In the genomic region with DNA sequence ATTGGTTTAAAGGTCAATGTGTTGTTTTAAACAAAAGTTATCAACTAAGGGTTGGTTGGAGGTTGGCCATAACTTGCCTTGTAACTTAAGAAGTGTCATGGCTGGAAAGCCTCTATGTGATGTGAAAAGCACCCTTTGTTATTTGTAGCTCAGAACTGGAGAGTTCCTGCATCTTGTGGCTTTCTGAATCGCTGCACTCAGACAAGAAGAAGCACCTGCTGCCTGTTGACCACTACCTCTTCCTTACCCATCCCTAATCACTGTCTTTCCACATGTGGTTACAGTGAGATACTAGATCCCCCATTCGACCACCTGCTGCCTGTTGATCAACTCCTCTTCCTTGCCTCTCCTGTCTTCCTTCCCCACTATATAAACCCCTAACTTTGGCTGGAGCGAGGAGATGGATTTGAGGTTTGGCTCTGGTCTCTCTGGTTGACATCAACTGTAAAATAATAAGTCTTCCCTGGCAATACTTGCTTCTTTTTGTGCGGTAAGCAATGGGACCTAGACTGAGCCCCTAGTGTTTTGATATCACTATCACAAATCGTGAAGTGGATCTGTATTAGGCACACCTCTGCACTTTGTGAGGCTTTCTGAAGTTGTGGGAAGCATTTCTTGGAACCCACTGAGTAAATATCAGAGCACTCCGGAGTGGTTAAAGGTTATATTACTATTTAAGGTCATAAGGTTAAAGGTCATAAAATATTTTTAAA, we compare ENCODE assay signal across 15 cellular contexts. TPM values are rescaled to one million over a fixed set of nuclear protein-coding genes. Genes with fewer than 3 reads are reported as not detected.
DNase-seq lines count a peak whose midpoint lies in the region; ATAC-seq and TF ChIP-seq lines count a peak whose summit lies in the region.
"Had no signal": no experiment of that assay in that cellular context is flagged by ENCODE, and none has a peak within 500 bp of the region (broad histone marks: within the 10 kb centered on the region; RNA-seq: fewer than 3 reads in every experiment).

No MANE protein-coding gene starts in this region.

- no peak overlapping the region for H3K27ac Mint-ChIP-seq in CD14-positive monocyte
- H3K27ac Mint-ChIP-seq: activated naive CD8-positive, alpha-beta T cell treated with anti-CD3 and anti-CD28 coated beads, Interleukin-2, amount 50 U/mL, for 24 hours; T-cell had no signal

- H3K9me3 ChIP-seq in BLaER1 treated with 17β-estradiol and CSF1 and Interleukin-3, amounts not matched to agents 10 nM and 100 nM (replicated peaks in 1 of 11) = peaks cover 24 to 41% (median 38%) of the 10 kb centered on the region in 11 experiments
- H3K9me3 ChIP-seq: thoracic aorta had no signal

- H4K20me1 ChIP-seq in BLaER1 treated with 17β-estradiol and CSF1 and Interleukin-3, amounts not matched to agents 10 nM and 100 nM = no peaks in the 10 kb centered on the region

- TF ChIP-seq CTCF in CD14-positive monocyte (IDR thresholded peaks at IDR 0.05) = no peak

- peaks cover 6 to 17% (median 10%) of the 10 kb centered on the region in 10 experiments; a peak in 16 of 20 replicates for H3K4me1 ChIP-seq in BLaER1 treated with 17β-estradiol and CSF1 and Interleukin-3, amounts not matched to agents 10 nM and 100 nM

- H3K4me3 ChIP-seq in BLaER1 treated with 17β-estradiol and CSF1 and Interleukin-3, amounts not matched to agents 10 nM and 100 nM = no peak overlapping the region
- H3K4me3 ChIP-seq: coronary artery, thoracic aorta had no signal

- no peaks in the 10 kb centered on the region for H3K27me3 ChIP-seq in BLaER1 treated with 17β-estradiol and CSF1 and Interleukin-3, amounts not matched to agents 10 nM and 100 nM

- peak overlapping the region in 8 of 11 experiments; percentile 13 to 61 (median 42); a peak in 15 of 22 replicates for H3K4me2 ChIP-seq in BLaER1 treated with 17β-estradiol and CSF1 and Interleukin-3, amounts not matched to agents 10 nM and 100 nM

- H3K4me1 Mint-ChIP-seq in CD14-positive monocyte = peaks cover 8% of the 10 kb centered on the region

- no peak overlapping the region for H3K9ac ChIP-seq in BLaER1 treated with 17β-estradiol and CSF1 and Interleukin-3, amounts not matched to agents 10 nM and 100 nM

- ATAC-seq in GM19397 (IDR thresholded peaks at IDR 0.05; ENCODE audit: unreplicated experiment) (peak; percentile 75), HG02840 (IDR thresholded peaks at IDR 0.05; ENCODE audit: low FRiP score, unreplicated experiment) (peak; percentile 76), HG03565 (IDR thresholded peaks at IDR 0.05; ENCODE audit: unreplicated experiment) (peak; percentile 91), GM21528 (IDR thresholded peaks at IDR 0.05; ENCODE audit: low FRiP score, unreplicated experiment) (no peak)
- ATAC-seq: activated naive CD8-positive, alpha-beta T cell treated with anti-CD3 and anti-CD28 coated beads, Interleukin-2, amount 50 U/mL, for 24 hours; right cardiac atrium; T-cell had no signal

- intact Hi-C loops in CD14-positive monocyte (cut with micrococcal nuclease) = no loop called here

- no peaks in the 10 kb centered on the region for H3K27me3 Mint-ChIP-seq in CD14-positive monocyte (ENCODE audit: low read depth in 3 of 3)
- H3K27me3 Mint-ChIP-seq: activated naive CD8-positive, alpha-beta T cell treated with anti-CD3 and anti-CD28 coated beads, Interleukin-2, amount 50 U/mL, for 24 hours; T-cell had no signal

- H3K36me3 Mint-ChIP-seq in CD14-positive monocyte = peaks cover 0 to 5% of the 10 kb centered on the region in 2 donors

- H3K27ac ChIP-seq in BLaER1 treated with 17β-estradiol and CSF1 and Interleukin-3, amounts not matched to agents 10 nM and 100 nM = no peak overlapping the region
- H3K27ac ChIP-seq: coronary artery, thoracic aorta had no signal

- peaks cover 5 to 46% (median 25%) of the 10 kb centered on the region in 11 experiments; a peak in 17 of 22 replicates for H3K36me3 ChIP-seq in BLaER1 treated with 17β-estradiol and CSF1 and Interleukin-3, amounts not matched to agents 10 nM and 100 nM
- H3K36me3 ChIP-seq: thoracic aorta had no signal

- peaks cover 0 to 7% (median 2%) of the 10 kb centered on the region in 7 donors for H3K9me3 Mint-ChIP-seq in CD14-positive monocyte

- DNase-seq in NOMO-1 (lab: John Stamatoyannopoulos, UW; ENCODE audit: unreplicated experiment in 2 of 2) (no peak), SKM-1 treated with dmso at 0.1 percent for 144 hours (lab: John Stamatoyannopoulos, UW; ENCODE audit: unreplicated experiment) (no peak), CD14-positive monocyte (ENCODE audit: low spot score) (no peak)
- DNase-seq: activated naive CD8-positive, alpha-beta T cell treated with anti-CD3 and anti-CD28 coated beads, Interleukin-2, amount 50 U/mL, for 24 hours; DND-41; NK-92 treated with Interleukin-12 subunit alpha and Interleukin-12 subunit beta, amount 100 ng/mL, for 24 hours; right cardiac atrium; T-cell had no signal

- H3K4me3 Mint-ChIP-seq in CD14-positive monocyte = no peak overlapping the region
- H3K4me3 Mint-ChIP-seq: activated naive CD8-positive, alpha-beta T cell treated with anti-CD3 and anti-CD28 coated beads, Interleukin-2, amount 50 U/mL, for 24 hours; T-cell had no signal

RNA-seq across cellular contexts. Expression of gene RPL39L, which starts 13.8 kb away (rescaled TPM):
- 1 to 10 TPM; 3.1 to 3.4 TPM for polyA plus RNA-seq in CD14-positive monocyte
